Comparison of ENCODE assay signal across 19 cellular contexts in the genomic region with DNA sequence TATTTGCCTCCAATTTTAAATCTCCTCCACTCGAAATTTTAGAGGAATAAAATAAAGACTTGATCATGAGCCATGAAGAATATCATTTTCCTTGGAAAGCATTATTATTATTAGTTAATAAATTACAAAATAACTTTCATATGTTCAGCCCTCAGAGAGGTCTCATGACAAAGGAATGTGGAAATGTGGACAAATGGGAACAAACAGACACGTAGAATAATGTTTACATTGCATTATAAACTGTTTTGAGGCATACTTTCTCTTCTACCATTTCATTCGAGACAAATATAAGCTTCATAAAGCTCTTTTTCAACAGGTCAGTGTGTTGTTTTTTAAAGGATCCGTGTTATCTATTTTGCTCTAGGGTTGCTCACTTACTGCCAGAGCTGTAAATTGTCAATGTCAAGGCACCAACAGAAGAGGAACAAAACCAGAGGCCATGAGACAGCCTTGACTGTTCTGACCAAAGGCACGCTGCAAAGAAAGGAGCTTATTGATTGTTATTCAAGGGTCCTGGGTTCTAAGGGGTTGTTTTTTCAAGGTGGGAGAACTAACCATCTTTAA.
A peak's percentile ranks its signal among the peaks of the same experiment; 100 is the strongest.
DNase-seq lines count a peak whose midpoint lies in the region; ATAC-seq and TF ChIP-seq lines count a peak whose summit lies in the region.
"Had no signal": no experiment of that assay in that cellular context is flagged by ENCODE, and none has a peak within 500 bp of the region (broad histone marks: within the 10 kb centered on the region; RNA-seq: fewer than 3 reads in every experiment).

No MANE protein-coding gene starts in this region.

- H3K79me2 ChIP-seq in SK-N-SH (ENCODE audit: insufficient read depth) (no peaks in the 10 kb centered on the region), hepatocyte (no peaks in the 10 kb centered on the region), smooth muscle cell (ENCODE audit: low read depth) (no peaks in the 10 kb centered on the region)

- H3K27ac ChIP-seq in SK-N-SH (ENCODE audit: low read depth in 2 of 2, low read length in 1 of 2) (peak overlapping the region in 1 of 2 experiments; percentile 86; a peak in 2 of 4 replicates), hepatocyte (peak overlapping the region; percentile 38), smooth muscle cell (ENCODE audit: low read depth) (no peak overlapping the region)
- H3K27ac ChIP-seq: breast epithelium, dorsolateral prefrontal cortex, epithelial cell of prostate, gastrocnemius medialis, upper lobe of right lung had no signal

- H3K4me1 ChIP-seq in SK-N-SH (ENCODE audit: control insufficient read depth in 1 of 2, insufficient read depth in 2 of 2, low read depth in 1 of 2, low read length in 1 of 2) (peaks cover 0 to 14% of the 10 kb centered on the region in 2 experiments; a peak in 2 of 4 replicates), hepatocyte (ENCODE audit: insufficient read depth) (peaks cover 6% of the 10 kb centered on the region), smooth muscle cell (ENCODE audit: low read depth) (no peaks in the 10 kb centered on the region)
- H3K4me1 ChIP-seq: breast epithelium, gastrocnemius medialis, upper lobe of right lung had no signal

- H3K4me2 ChIP-seq in SK-N-SH: no peak overlapping the region
- H3K4me2 ChIP-seq in hepatocyte: peak overlapping the region; percentile 4
- H3K4me2 ChIP-seq in smooth muscle cell: peak overlapping the region; percentile 20

- H3K9ac ChIP-seq in SK-N-SH: no peak overlapping the region
- no peak overlapping the region for H3K9ac ChIP-seq in smooth muscle cell (ENCODE audit: low read depth)

- TF ChIP-seq CTCF in SK-N-SH (IDR thresholded peaks at IDR 0.05): no peak
- no peak for TF ChIP-seq CTCF in cardiac fibroblast (IDR thresholded peaks at IDR 0.05; ENCODE audit: low read depth, low read length)
- no peak for TF ChIP-seq CTCF in hepatocyte (IDR thresholded peaks at IDR 0.05; ENCODE audit: poor library complexity)
- no peak for TF ChIP-seq CTCF in smooth muscle cell (IDR thresholded peaks at IDR 0.05; ENCODE audit: borderline replicate concordance, insufficient read depth, poor library complexity, severe bottlenecking)

- ATAC-seq in SK-N-SH treated with all-trans-retinoic acid at 6 μM for 48 hours (no peak), GM21576 (IDR thresholded peaks at IDR 0.05; ENCODE audit: unreplicated experiment) (no peak)
- ATAC-seq: gastrocnemius medialis, HepG2, upper lobe of right lung had no signal

- no peak overlapping the region for H2AFZ ChIP-seq in SK-N-SH (ENCODE audit: low read depth)
- H2AFZ ChIP-seq in hepatocyte: no peak overlapping the region
- H2AFZ ChIP-seq in smooth muscle cell (ENCODE audit: low read depth): no peak overlapping the region

- TF ChIP-seq RAD21 in SK-N-SH (IDR thresholded peaks at IDR 0.05; ENCODE audit: low read length): peak; percentile 19; the same call in 1 of the 2 replicates

- no peak overlapping the region for H3K4me3 ChIP-seq in SK-N-SH (ENCODE audit: low read depth in 2 of 2, low read length in 1 of 2)
- H3K4me3 ChIP-seq in cardiac fibroblast (replicated peaks in 1 of 2; ENCODE audit: low read depth in 2 of 2, low read length in 2 of 2): no peak overlapping the region
- no peak overlapping the region for H3K4me3 ChIP-seq in hepatocyte
- no peak overlapping the region for H3K4me3 ChIP-seq in smooth muscle cell
- H3K4me3 ChIP-seq: breast epithelium, dorsolateral prefrontal cortex, gastrocnemius medialis, upper lobe of right lung had no signal

- peak in 1 of 2 experiments; percentile 79; a peak in 2 of 4 replicates for TF ChIP-seq EP300 in SK-N-SH (IDR thresholded peaks at IDR 0.05; ENCODE audit: borderline replicate concordance in 1 of 2, low read depth in 1 of 2, low read length in 1 of 2)

- DNase-seq in SK-N-SH (peak; percentile 49), cardiac fibroblast (ENCODE audit: low read depth in 2 of 2) (peak; percentile 6 to 36), hepatocyte (ENCODE audit: low spot score) (no peak), smooth muscle cell (lab: John Stamatoyannopoulos, UW; ENCODE audit: unreplicated experiment) (no peak)
- DNase-seq in activated CD4-positive, CD25-positive, alpha-beta regulatory T cell treated with anti-CD3 and anti-CD28 coated beads, Interleukin-2, amount 50 U/mL, for 72 hours: no peak
- DNase-seq in activated CD4-positive, alpha-beta T cell treated with anti-CD3 and anti-CD28 coated beads for 1 hour: no peak
- DNase-seq: activated effector memory CD4-positive, alpha-beta T cell treated with anti-CD3 and anti-CD28 coated beads, Interleukin-2, amount 50 U/mL, for 16 hours; DND-41; dorsolateral prefrontal cortex; gastrocnemius medialis; NCI-H1436; NCI-H526; SHP77; upper lobe of right lung had no signal

- H3K27me3 ChIP-seq in SK-N-SH (ENCODE audit: insufficient read depth): no peaks in the 10 kb centered on the region
- no peaks in the 10 kb centered on the region for H3K27me3 ChIP-seq in hepatocyte
- H3K27me3 ChIP-seq in smooth muscle cell (ENCODE audit: low read depth): peaks cover 24% of the 10 kb centered on the region
- H3K27me3 ChIP-seq: breast epithelium, dorsolateral prefrontal cortex, gastrocnemius medialis, upper lobe of right lung had no signal

- 29% methylated on average over 5 of the region's 5 CpGs for WGBS in SK-N-SH (ENCODE audit: low lambda C conversion rate)
- WGBS in hepatocyte (ENCODE audit: low lambda C conversion rate, missing lambda C conversion rate): 32% methylated on average over 5 of the region's 5 CpGs
- 22% methylated on average over 5 of the region's 5 CpGs for WGBS in smooth muscle cell (ENCODE audit: low lambda C conversion rate)

- H4K20me1 ChIP-seq in SK-N-SH (ENCODE audit: insufficient read depth) (no peaks in the 10 kb centered on the region), hepatocyte (ENCODE audit: insufficient read depth, poor library complexity, severe bottlenecking) (no peaks in the 10 kb centered on the region), smooth muscle cell (ENCODE audit: low read depth) (no peaks in the 10 kb centered on the region)

- POLR2A ChIA-PET in SK-N-SH (lab: Yijun Ruan, JAX): interaction anchor here (1.3 kb wide), 1 partner anchor 17 kb away, joined by 3 read pairs; no protein-coding TSS in a partner anchor

- no peaks in the 10 kb centered on the region for H3K9me3 ChIP-seq in SK-N-SH
- H3K9me3 ChIP-seq in hepatocyte (ENCODE audit: low read depth): no peaks in the 10 kb centered on the region
- H3K9me3 ChIP-seq in smooth muscle cell (replicated peaks; ENCODE audit: low read depth): no peaks in the 10 kb centered on the region
- H3K9me3 ChIP-seq: breast epithelium, gastrocnemius medialis, upper lobe of right lung had no signal

- H3F3A ChIP-seq in SK-N-SH (replicated peaks; ENCODE audit: insufficient read depth): no peaks in the 10 kb centered on the region
- H3F3A ChIP-seq in smooth muscle cell (ENCODE audit: low read depth): no peaks in the 10 kb centered on the region

- H3K9me2 ChIP-seq in SK-N-SH: no peaks in the 10 kb centered on the region
- H3K9me2 ChIP-seq in hepatocyte (replicated peaks; ENCODE audit: insufficient read depth): no peaks in the 10 kb centered on the region

- no peaks in the 10 kb centered on the region for H3K36me3 ChIP-seq in SK-N-SH (replicated peaks in 1 of 2; ENCODE audit: control insufficient read depth in 1 of 2, insufficient read depth in 2 of 2, low read length in 1 of 2)
- H3K36me3 ChIP-seq in hepatocyte (replicated peaks; ENCODE audit: insufficient read depth, low read depth): no peaks in the 10 kb centered on the region
- H3K36me3 ChIP-seq in smooth muscle cell (ENCODE audit: low read depth): no peaks in the 10 kb centered on the region
- H3K36me3 ChIP-seq: breast epithelium, gastrocnemius medialis, upper lobe of right lung had no signal

- CTCF ChIA-PET in SK-N-SH (lab: Yijun Ruan, JAX): interaction anchor here (0.9 to 2.3 kb wide), 5 partner anchors 9 to 145 kb away, joined by 3 to 13 read pairs (median 3); no protein-coding TSS in a partner anchor

TF ChIP-seq in SK-N-SH, 30 proteins besides CTCF, POLR2A, EP300 and RAD21:
- TF ChIP-seq GATA2 (CRISPR knock-in tag; IDR thresholded peaks at IDR 0.05): peak; percentile 79
- no peak for TF ChIP-seq CHD2 (IDR thresholded peaks at IDR 0.05; ENCODE audit: low read length, partially characterized antibody)
- TF ChIP-seq RCOR1 (IDR thresholded peaks at IDR 0.05; ENCODE audit: low read length): peak; percentile 62
- 0 out of 2 replicates have a peak, but pooled peaks have one; percentile 36 for TF ChIP-seq FOXJ3 (CRISPR knock-in tag; IDR thresholded peaks at IDR 0.05)
- TF ChIP-seq SMC3 (IDR thresholded peaks at IDR 0.05; ENCODE audit: low read depth, low read length): no peak
- no peak for TF ChIP-seq FOSL2 (IDR thresholded peaks at IDR 0.05; ENCODE audit: borderline replicate concordance, low read depth)
TF ChIP-seq in SK-N-SH: peak in this region for 3.

TF ChIP-seq in SK-N-SH treated with all-trans-retinoic acid at 6 μM for 48 hours, 23 proteins besides CTCF, POLR2A, EP300 and RAD21:
- no peak for TF ChIP-seq TOX (CRISPR knock-in tag; IDR thresholded peaks at IDR 0.05; ENCODE audit: borderline replicate concordance)
- TF ChIP-seq, protein P1, sequence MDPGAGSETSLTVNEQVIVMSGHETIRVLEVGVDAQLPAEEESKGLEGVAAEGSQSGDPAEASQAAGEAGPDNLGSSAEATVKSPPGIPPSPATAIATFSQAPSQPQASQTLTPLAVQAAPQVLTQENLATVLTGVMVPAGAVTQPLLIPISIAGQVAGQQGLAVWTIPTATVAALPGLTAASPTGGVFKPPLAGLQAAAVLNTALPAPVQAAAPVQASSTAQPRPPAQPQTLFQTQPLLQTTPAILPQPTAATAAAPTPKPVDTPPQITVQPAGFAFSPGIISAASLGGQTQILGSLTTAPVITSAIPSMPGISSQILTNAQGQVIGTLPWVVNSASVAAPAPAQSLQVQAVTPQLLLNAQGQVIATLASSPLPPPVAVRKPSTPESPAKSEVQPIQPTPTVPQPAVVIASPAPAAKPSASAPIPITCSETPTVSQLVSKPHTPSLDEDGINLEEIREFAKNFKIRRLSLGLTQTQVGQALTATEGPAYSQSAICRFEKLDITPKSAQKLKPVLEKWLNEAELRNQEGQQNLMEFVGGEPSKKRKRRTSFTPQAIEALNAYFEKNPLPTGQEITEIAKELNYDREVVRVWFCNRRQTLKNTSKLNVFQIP (CRISPR knock-in tag; IDR thresholded peaks at IDR 0.05; ENCODE audit: borderline replicate concordance, low read depth): no peak

Comparison
In these comparisons a context has a peak if more than half of its experiments do, and no peak if none do; other contexts are left out.
1. DNase-seq: peak in SK-N-SH (single experiment) and cardiac fibroblast (2 of 2); none in hepatocyte (single experiment), smooth muscle cell (single experiment), activated CD4-positive, CD25-positive, alpha-beta regulatory T cell treated with anti-CD3 and anti-CD28 coated beads, Interleukin-2, amount 50 U/mL, for 72 hours (single experiment) and activated CD4-positive, alpha-beta T cell treated with anti-CD3 and anti-CD28 coated beads for 1 hour (single experiment).